8 cellular contexts compared by ENCODE assay signal in genomic region chr5:139765409-139766217, GRCh38. TPM values are rescaled to one million over a fixed set of nuclear protein-coding genes. Genes with fewer than 3 reads are reported as not detected.
A peak's percentile ranks its signal among the peaks of the same experiment; 100 is the strongest.
DNase-seq lines count a peak whose midpoint lies in the region; ATAC-seq and TF ChIP-seq lines count a peak whose summit lies in the region.

No MANE protein-coding gene starts in this region.

- no peaks in the 10 kb centered on the region for H3K4me1 ChIP-seq in parathyroid adenoma
- peaks cover 0 to 15% (median 0%) of the 10 kb centered on the region in 4 donors for H3K4me1 ChIP-seq in transverse colon

- TF ChIP-seq POLR2A in transverse colon (IDR thresholded peaks at IDR 0.05): no peak

- no peaks in the 10 kb centered on the region for H3K9me3 ChIP-seq in SK-N-MC (ENCODE audit: low read depth, low read length)
- H3K9me3 ChIP-seq in parathyroid adenoma (ENCODE audit: control insufficient read depth, low read length): no peaks in the 10 kb centered on the region
- H3K9me3 ChIP-seq in transverse colon: no peaks in the 10 kb centered on the region

- no peaks in the 10 kb centered on the region for H3K36me3 Mint-ChIP-seq in activated naive CD8-positive, alpha-beta T cell treated with anti-CD3 and anti-CD28 coated beads for 36 hours

- 9 to 28% methylated on average over 3 to 46 of the region's 46 CpGs for WGBS in transverse colon (ENCODE audit: low coverage in 1 of 2), 2 donors

- no peaks in the 10 kb centered on the region for H3K9me3 Mint-ChIP-seq in activated naive CD8-positive, alpha-beta T cell treated with anti-CD3 and anti-CD28 coated beads for 36 hours

- no peak for TF ChIP-seq EP300 in transverse colon (IDR thresholded peaks at IDR 0.05; ENCODE audit: low read depth)

- DNase-seq in DMS53 treated with DMSO at 0.1 percent for 48 hours (lab: John Stamatoyannopoulos, UW; ENCODE audit: unreplicated experiment) (peak; percentile 75), SK-N-MC (ENCODE audit: low read depth, low spot score) (no peak), Right ventricle myocardium superior (peak; percentile 90), transverse colon (peak; percentile 79)
- peak; percentile 57 for DNase-seq in Jurkat, Clone E6-1 (ENCODE audit: low read depth, low spot score)
- DNase-seq in activated naive CD8-positive, alpha-beta T cell treated with anti-CD3 and anti-CD28 coated beads for 36 hours: peak; percentile 84

- no peaks in the 10 kb centered on the region for H3K79me2 ChIP-seq in parathyroid adenoma

- H3K36me3 ChIP-seq in SK-N-MC (ENCODE audit: insufficient read depth, low read length): no peaks in the 10 kb centered on the region
- no peaks in the 10 kb centered on the region for H3K36me3 ChIP-seq in parathyroid adenoma (ENCODE audit: control insufficient read depth, insufficient read depth, low read length)
- no peaks in the 10 kb centered on the region for H3K36me3 ChIP-seq in transverse colon

- H2AFZ ChIP-seq in parathyroid adenoma: peak overlapping the region; percentile 77

- no peak overlapping the region for H3K27ac Mint-ChIP-seq in activated naive CD8-positive, alpha-beta T cell treated with anti-CD3 and anti-CD28 coated beads for 36 hours

- in situ Hi-C loops in transverse colon (cut with MboI; ENCODE audit: low pct_ligation_motif_present in 1 of 4, low pct_unique_long_range_greater_than_20kb in 1 of 4, low sequenced_read_pairs in 3 of 4): loop anchor here in 2 of 4 donors (25.0 kb wide), 2 partner anchors 128 to 328 kb away; partner anchors contain the start of genes CXXC5 (in 1 of the 2) and DNAJC18 (in 1 of the 2)

- H3K9ac ChIP-seq in SK-N-MC (ENCODE audit: insufficient read length): peak overlapping the region; percentile 59
- H3K9ac ChIP-seq in parathyroid adenoma: no peak overlapping the region

- peak overlapping the region; percentile 52 for H3K4me3 ChIP-seq in Jurkat, Clone E6-1 (ENCODE audit: low read length)
- peak overlapping the region; percentile 84 for H3K4me3 ChIP-seq in SK-N-MC
- H3K4me3 ChIP-seq in parathyroid adenoma (ENCODE audit: low read depth, low read length): peak overlapping the region; percentile 42
- peak overlapping the region; percentile 40 to 63 (median 49) for H3K4me3 ChIP-seq in transverse colon

- H3K4me2 ChIP-seq in parathyroid adenoma (ENCODE audit: low read length): peak overlapping the region; percentile 79

- H3K27me3 Mint-ChIP-seq in activated naive CD8-positive, alpha-beta T cell treated with anti-CD3 and anti-CD28 coated beads for 36 hours: peaks cover 33% of the 10 kb centered on the region

- H3K27me3 ChIP-seq in parathyroid adenoma (ENCODE audit: control insufficient read depth, insufficient read depth, low read length) (peaks cover 3% of the 10 kb centered on the region), transverse colon (peaks cover 31% of the 10 kb centered on the region)

- peak; percentile 80 for ATAC-seq in GM21529 (IDR thresholded peaks at IDR 0.05; ENCODE audit: unreplicated experiment)
- ATAC-seq in Right ventricle myocardium superior (ENCODE audit: poor library complexity): peak; percentile 96

- TF ChIP-seq CTCF in parathyroid adenoma (IDR thresholded peaks at IDR 0.05) (peak; percentile 98), transverse colon (IDR thresholded peaks at IDR 0.05) (peak; percentile 95 to 100 (median 99))

- no peak overlapping the region for H3K27ac ChIP-seq in SK-N-MC
- H3K27ac ChIP-seq in parathyroid adenoma: no peak overlapping the region
- H3K27ac ChIP-seq in transverse colon: peak overlapping the region in 2 of 4 donors; percentile 40 to 42

- H3K4me3 Mint-ChIP-seq in activated naive CD8-positive, alpha-beta T cell treated with anti-CD3 and anti-CD28 coated beads for 36 hours: peak overlapping the region; percentile 69

- intact Hi-C loops in Right ventricle myocardium superior (cut with DNase I): loop anchor here (2.0 kb wide), 1 partner anchor 131 kb away; no protein-coding TSS in a partner anchor
- intact Hi-C loops in transverse colon (cut with DNase I; ENCODE audit: low total_unique reads): loop anchor here (1.0 to 10.0 kb wide), 2 partner anchors 132 to 341 kb away; no protein-coding TSS in a partner anchor

- H3K4me1 Mint-ChIP-seq in activated naive CD8-positive, alpha-beta T cell treated with anti-CD3 and anti-CD28 coated beads for 36 hours: peaks cover 11% of the 10 kb centered on the region

RNA-seq across cellular contexts. Expression of gene PSD2, which starts 30.0 kb away (rescaled TPM):
- not detected for polyA plus RNA-seq in Jurkat, Clone E6-1 (2012; ENCODE audit: insufficient read depth, insufficient read length)
- not detected for total RNA-seq in activated naive CD8-positive, alpha-beta T cell treated with anti-CD3 and anti-CD28 coated beads for 36 hours
- not detected for total RNA-seq in Right ventricle myocardium superior
- total RNA-seq in transverse colon: under 1 TPM in 1 of 4 donors, not detected in 3; 0.16 TPM
